11 cellular contexts compared by ENCODE assay signal in the genomic region with DNA sequence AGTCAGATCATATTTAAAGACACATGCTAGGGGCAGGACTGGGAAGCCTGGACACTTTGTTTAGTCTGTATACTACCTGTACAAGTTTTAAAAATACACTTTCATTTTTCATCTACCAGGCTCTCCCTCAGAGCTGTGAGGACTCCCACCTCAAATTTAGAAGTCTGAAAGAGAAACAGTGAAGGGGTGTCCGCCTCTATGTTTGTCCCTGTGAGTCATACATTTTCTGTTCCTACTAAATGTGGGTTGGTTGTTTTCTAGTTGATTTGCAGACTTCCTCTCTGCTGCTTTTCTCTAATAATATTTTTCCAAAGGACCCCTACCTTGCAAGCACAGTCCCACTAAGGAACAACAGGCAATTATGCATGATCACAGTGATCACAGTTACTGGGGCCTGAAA.
DNase-seq lines count a peak whose midpoint lies in the region; ATAC-seq lines count a peak whose summit lies in the region.
"Had no signal": no experiment of that assay in that cellular context is flagged by ENCODE, and none has a peak within 500 bp of the region (broad histone marks: within the 10 kb centered on the region; RNA-seq: fewer than 3 reads in every experiment).

No MANE protein-coding gene starts in this region.

- H3K4me3 ChIP-seq in ACC112 (ENCODE audit: low read depth, low read length), result no peak overlapping the region

- H3K4me1 ChIP-seq in ACC112 (ENCODE audit: control insufficient read depth, insufficient read depth, low read length, unreplicated experiment), result no peaks in the 10 kb centered on the region

- no peaks in the 10 kb centered on the region for H3K79me2 ChIP-seq in ACC112 (ENCODE audit: control insufficient read depth, insufficient read depth, low read length, unreplicated experiment)

- no peaks in the 10 kb centered on the region for H3K36me3 ChIP-seq in ACC112 (ENCODE audit: insufficient read depth, low read length)

- DNase-seq in NK-92 (lab: John Stamatoyannopoulos, UW; ENCODE audit: unreplicated experiment) (no peak), NCI-H2081 (lab: John Stamatoyannopoulos, UW) (no peak), NCI-H82 treated with DMSO at 0.1 percent for 48 hours (lab: John Stamatoyannopoulos, UW; ENCODE audit: unreplicated experiment) (no peak), NCI-H2029 (lab: John Stamatoyannopoulos, UW) (no peak)
- DNase-seq: HFFc6, NCI-H1092 treated with DMSO at 0.1 percent for 48 hours, T-helper 9 cell had no signal

- no peak overlapping the region for H3K27ac ChIP-seq in ACC112 (ENCODE audit: low read depth, low read length)

- no peaks in the 10 kb centered on the region for H3K27me3 ChIP-seq in ACC112 (ENCODE audit: insufficient read depth, low read length)

- H2AFZ ChIP-seq in ACC112 (ENCODE audit: low read length, unreplicated experiment), result peak overlapping the region; percentile 19

- ATAC-seq in GM19025 (IDR thresholded peaks at IDR 0.05; ENCODE audit: low read depth, unreplicated experiment) (peak; percentile 95), GM21786 (IDR thresholded peaks at IDR 0.05; ENCODE audit: unreplicated experiment) (peak; percentile 97), HG03159 (IDR thresholded peaks at IDR 0.05; ENCODE audit: unreplicated experiment) (peak; percentile 97)
